ENCODE assay signal across 7 cellular contexts in genomic region chr2:197453123-197453913, GRCh38. TPM values are rescaled to one million over a fixed set of nuclear protein-coding genes. Genes with fewer than 3 reads are reported as not detected.
DNase-seq lines count a peak whose midpoint lies in the region; ATAC-seq and TF ChIP-seq lines count a peak whose summit lies in the region.

TSS of gene COQ10B (plus strand) at chr2:197453552. CDS start at chr2:197453561, 9 bp downstream.

- no peaks in the 10 kb centered on the region for H3K36me3 ChIP-seq in hepatocyte (replicated peaks; ENCODE audit: insufficient read depth, low read depth)

- H3K4me1 ChIP-seq in hepatocyte (ENCODE audit: insufficient read depth) = no peaks in the 10 kb centered on the region

- peak within 1 kb of the TSS; percentile 35 for H3K4me3 ChIP-seq in hepatocyte

- no peaks in the 10 kb centered on the region for H3K9me3 ChIP-seq in hepatocyte (ENCODE audit: low read depth)

- no peaks in the 10 kb centered on the region for H3K27me3 ChIP-seq in hepatocyte

- peak; percentile 98 to 100 for DNase-seq in NCI-H2081 (lab: John Stamatoyannopoulos, UW)
- peak; percentile 99 for DNase-seq in T1000 (lab: John Stamatoyannopoulos, UW)
- DNase-seq in astrocyte of the hippocampus (ENCODE audit: low read depth, low spot score) = peak; percentile 100
- DNase-seq in hepatocyte (ENCODE audit: low spot score) = peak; percentile 100
- DNase-seq in renal cortical epithelial cell (ENCODE audit: low read depth) = peak; percentile 99

- H3K79me2 ChIP-seq in hepatocyte = peaks cover 44% of the 10 kb centered on the region

- peak within 1 kb of the TSS; percentile 98 for H3K27ac ChIP-seq in hepatocyte

- H2AFZ ChIP-seq in hepatocyte = peak within 1 kb of the TSS; percentile 23

- TF ChIP-seq CTCF in hepatocyte (IDR thresholded peaks at IDR 0.05; ENCODE audit: poor library complexity) = peak; percentile 34

- H3K4me2 ChIP-seq in hepatocyte = peak within 1 kb of the TSS; percentile 85

- ATAC-seq in GM18508 (IDR thresholded peaks at IDR 0.05; ENCODE audit: insufficient read depth, unreplicated experiment) = peak; percentile 95
- peak; percentile 97 for ATAC-seq in HG03025 (IDR thresholded peaks at IDR 0.05; ENCODE audit: low FRiP score, unreplicated experiment)

- WGBS in hepatocyte (ENCODE audit: low lambda C conversion rate, missing lambda C conversion rate) = 2% methylated on average over 69 of the region's 70 CpGs

- no peaks in the 10 kb centered on the region for H3K9me2 ChIP-seq in hepatocyte (replicated peaks; ENCODE audit: insufficient read depth)

- H4K20me1 ChIP-seq in hepatocyte (ENCODE audit: insufficient read depth, poor library complexity, severe bottlenecking) = peaks cover 22% of the 10 kb centered on the region

RNA-seq across cellular contexts. Expression of gene COQ10B, which starts in this region (rescaled TPM):
- total RNA-seq in hepatocyte = 40.2 and 44.4 TPM in 2 replicates
- polyA plus RNA-seq in hepatocyte = 40.7 and 46.1 TPM in 2 replicates
- total RNA-seq in renal cortical epithelial cell = 48.3 and 81.1 TPM in 2 replicates

Comparison
In these comparisons a context has a peak if more than half of its experiments do, and no peak if none do; other contexts are left out.
1. Peak in every context shown above with its lines: DNase-seq, ATAC-seq, H3K4me3 ChIP-seq and H3K27ac ChIP-seq.